In genomic region chr1:11040105-11040429, GRCh38 we compare ENCODE assay signal across 12 cellular contexts. TPM values are rescaled to one million over a fixed set of nuclear protein-coding genes. Genes with fewer than 3 reads are reported as not detected.
DNase-seq lines count a peak whose midpoint lies in the region; ATAC-seq and TF ChIP-seq lines count a peak whose summit lies in the region.
"Not testable (repeated sequence)": the region's sequence is repeated elsewhere in the genome, so short reads cannot be mapped to it uniquely, and the experiment has no call there.
"Had no signal": no experiment of that assay in that cellular context is flagged by ENCODE, and none has a peak within 500 bp of the region (broad histone marks: within the 10 kb centered on the region; RNA-seq: fewer than 3 reads in every experiment).

No MANE protein-coding gene starts in this region.

- H3K36me3 ChIP-seq in IMR-90 (ENCODE audit: control insufficient read depth, insufficient read depth, low read length): not testable (repeated sequence)

- not testable (repeated sequence) for H2BK15ac ChIP-seq in IMR-90 (ENCODE audit: low read depth, low read length)

- H3K18ac ChIP-seq in IMR-90 (ENCODE audit: low read depth, low read length): not testable (repeated sequence)

- peak overlapping the region; percentile 19 for H2BK5ac ChIP-seq in IMR-90 (ENCODE audit: low read depth, low read length, poor library complexity, severe bottlenecking)

- not testable (repeated sequence) for TF ChIP-seq RAD21 in IMR-90 (IDR thresholded peaks at IDR 0.05; ENCODE audit: low read length)

- not testable (repeated sequence) for BruUV-seq in IMR-90 (replicated peaks; lab: Mats Ljungman, UMichigan)

- H3K9ac ChIP-seq in IMR-90 (ENCODE audit: low read depth, low read length): not testable (repeated sequence)

- not testable (repeated sequence) for H3K4me2 ChIP-seq in IMR-90 (ENCODE audit: low read depth, low read length)

- not testable (repeated sequence) for H3K56ac ChIP-seq in IMR-90 (ENCODE audit: extremely low read depth, insufficient read depth, low read length)

- not testable (repeated sequence) for H3K9me1 ChIP-seq in IMR-90 (ENCODE audit: insufficient read depth, low read length)

- H3K4ac ChIP-seq in IMR-90 (ENCODE audit: low read depth, low read length): not testable (repeated sequence)

- H2AK9ac ChIP-seq in IMR-90 (replicated peaks; ENCODE audit: low read depth, low read length, poor library complexity): not testable (repeated sequence)

- not testable (repeated sequence) for TF ChIP-seq CTCF in IMR-90 (conservative IDR thresholded peaks at IDR 0.05; ENCODE audit: low read depth, low read length)

- not testable (repeated sequence) for H4K8ac ChIP-seq in IMR-90 (ENCODE audit: low read depth in 2 of 2, low read length in 2 of 2)

- POLR2A ChIA-PET in IMR-90 (lab: Charles Lee; ENCODE audit: unreplicated experiment): not testable (repeated sequence)

- not testable (repeated sequence) for H4K20me1 ChIP-seq in IMR-90 (ENCODE audit: insufficient read depth, low read length)

- not testable (repeated sequence) for H3K27me3 ChIP-seq in IMR-90 (ENCODE audit: control insufficient read depth, insufficient read depth, low read length)

- not testable (repeated sequence) for H3K9me3 ChIP-seq in IMR-90 (ENCODE audit: control insufficient read depth, insufficient read depth, low read length)

- not testable (repeated sequence) for H4K91ac ChIP-seq in IMR-90 (ENCODE audit: insufficient read depth, low read depth, low read length)

- DNase-seq in IMR-90: not testable (repeated sequence)
- DNase-seq in activated T-cell treated with anti-CD3 and anti-CD28 coated beads, Interleukin-2, amount 50 U/mL, for 1 hour: peak; percentile 8
- DNase-seq in mesenteric fat pad (ENCODE audit: low spot score): peak; percentile 59

- intact Hi-C loops in IMR-90 (cut with micrococcal nuclease): not testable (repeated sequence)

- not testable (repeated sequence) for H4K5ac ChIP-seq in IMR-90 (ENCODE audit: low read depth, low read length)

- in situ Hi-C loops in IMR-90 (cut with MboI; ENCODE audit: low sequenced_read_pairs): not testable (repeated sequence)

- dilution Hi-C loops in IMR-90 (cut with HindIII; ENCODE audit: low sequenced_read_pairs, unreplicated experiment): not testable (repeated sequence)

- not testable (repeated sequence) for TF ChIP-seq POLR2A in IMR-90 (IDR thresholded peaks at IDR 0.05; ENCODE audit: low read depth, low read length)

- not testable (repeated sequence) for H3K79me1 ChIP-seq in IMR-90 (ENCODE audit: low read depth in 1 of 2, low read length in 2 of 2)

- ATAC-seq in IMR-90 (ENCODE audit: low read depth): not testable (repeated sequence)

- not testable (repeated sequence) for H3K4me3 ChIP-seq in IMR-90 (ENCODE audit: insufficient read depth, low read depth, low read length)

- not testable (repeated sequence) for H2BK20ac ChIP-seq in IMR-90 (ENCODE audit: low read depth, low read length)

- not testable (repeated sequence) for H3K4me1 ChIP-seq in IMR-90 (ENCODE audit: control insufficient read depth, insufficient read depth, low read length)

- CTCF ChIA-PET in IMR-90 (lab: Yijun Ruan, JAX): not testable (repeated sequence)

- H2BK120ac ChIP-seq in IMR-90 (ENCODE audit: low read depth, low read length): not testable (repeated sequence)

- not testable (repeated sequence) for H2AK5ac ChIP-seq in IMR-90 (ENCODE audit: low read depth, low read length)

- WGBS in IMR-90 (ENCODE audit: extremely low coverage in 2 of 2, insufficient read length in 1 of 2), 2 experiments: no CpG with 5 or more reads among the region's 7 CpGs

- H3K14ac ChIP-seq in IMR-90 (replicated peaks; ENCODE audit: low read depth, low read length): not testable (repeated sequence)

- H3K27ac ChIP-seq in IMR-90 (ENCODE audit: insufficient read depth, low read length): not testable (repeated sequence)

- not testable (repeated sequence) for H2AFZ ChIP-seq in IMR-90 (replicated peaks; ENCODE audit: low read length, poor library complexity)

- H3K23ac ChIP-seq in IMR-90 (ENCODE audit: low read depth, low read length): not testable (repeated sequence)

RNA-seq across cellular contexts. Expression of gene MASP2, which starts 7.0 kb away (rescaled TPM):
- total RNA-seq in IMR-90 (2012; rRNA removed): not detected in 2 replicates
- polyA plus RNA-seq in IMR-90 (2012; rRNA removed): 0.03 and 0.04 TPM in 2 replicates
- 0.01 TPM in 1 of 2 replicates, not detected in the other for polyA plus RNA-seq in IMR-90 (2012; cell fraction: cytosol; rRNA removed)
- polyA plus RNA-seq in IMR-90 (2012; cell fraction: nucleus; rRNA removed; ENCODE audit: low replicate concordance): 0.13 and 0.34 TPM in 2 replicates
- total RNA-seq in mesenteric fat pad: not detected
- total RNA-seq: B cell; Calu3; CD4-positive, alpha-beta memory T cell; CD4-positive, CD25-positive, alpha-beta regulatory T cell; Daoy had no signal
- polyA plus RNA-seq: AG04450; BJ; CD14-positive monocyte; CD8-positive, alpha-beta memory T cell had no signal

RNA-seq across cellular contexts. Expression of gene SRM, which starts 19.8 kb away (rescaled TPM):
- total RNA-seq in IMR-90 (2012; rRNA removed) (23.1 and 25.6 TPM in 2 replicates), mesenteric fat pad (103 TPM)
- polyA plus RNA-seq in IMR-90 (2012; rRNA removed): 160 and 203 TPM in 2 replicates
- 336 and 350 TPM in 2 replicates for polyA plus RNA-seq in IMR-90 (2012; cell fraction: cytosol; rRNA removed)
- 66.9 and 159 TPM in 2 replicates for polyA plus RNA-seq in IMR-90 (2012; cell fraction: nucleus; rRNA removed; ENCODE audit: low replicate concordance)

RNA-seq across cellular contexts. Expression of gene TARDBP, which starts 27.6 kb away (rescaled TPM):
- 36.7 and 98.0 TPM in 2 replicates for total RNA-seq in IMR-90 (2012; rRNA removed)
- polyA plus RNA-seq in IMR-90 (2012; rRNA removed): 161 and 196 TPM in 2 replicates
- 51.4 and 70.0 TPM in 2 replicates for polyA plus RNA-seq in IMR-90 (2012; cell fraction: cytosol; rRNA removed)
- polyA plus RNA-seq in IMR-90 (2012; cell fraction: nucleus; rRNA removed; ENCODE audit: low replicate concordance): 55.1 and 182 TPM in 2 replicates
- 128 TPM for total RNA-seq in mesenteric fat pad

RNA-seq across cellular contexts. Expression of gene EXOSC10, which starts 59.6 kb away (rescaled TPM):
- total RNA-seq in IMR-90 (2012; rRNA removed) (56.4 and 64.5 TPM in 2 replicates), mesenteric fat pad (46.8 TPM)
- 63.5 and 66.0 TPM in 2 replicates for polyA plus RNA-seq in IMR-90 (2012; rRNA removed)
- 19.2 and 19.7 TPM in 2 replicates for polyA plus RNA-seq in IMR-90 (2012; cell fraction: cytosol; rRNA removed)
- polyA plus RNA-seq in IMR-90 (2012; cell fraction: nucleus; rRNA removed; ENCODE audit: low replicate concordance): 97.8 and 214 TPM in 2 replicates
